Comparison of ENCODE assay signal across 10 cellular contexts in genomic region chr1:234619794-234620247, GRCh38. TPM values are rescaled to one million over a fixed set of nuclear protein-coding genes. Genes with fewer than 3 reads are reported as not detected.
DNase-seq lines count a peak whose midpoint lies in the region; ATAC-seq and TF ChIP-seq lines count a peak whose summit lies in the region.
"Had no signal": no experiment of that assay in that cellular context is flagged by ENCODE, and none has a peak within 500 bp of the region (broad histone marks: within the 10 kb centered on the region; RNA-seq: fewer than 3 reads in every experiment).

No MANE protein-coding gene starts in this region.

- H3K4me3 ChIP-seq in SK-N-SH (ENCODE audit: low read depth in 2 of 2, low read length in 1 of 2) = no peak overlapping the region
- peak overlapping the region; percentile 48 for H3K4me3 ChIP-seq in OCI-LY3 (ENCODE audit: low read length)
- H3K4me3 ChIP-seq in aorta (ENCODE audit: low read length in 2 of 2) = no peak overlapping the region
- H3K4me3 ChIP-seq: vagina had no signal

- peaks cover 28% of the 10 kb centered on the region for H3F3A ChIP-seq in SK-N-SH (replicated peaks; ENCODE audit: insufficient read depth)

- CTCF ChIA-PET in SK-N-SH (lab: Yijun Ruan, JAX) = interaction anchor here (1.0 to 1.4 kb wide), 3 partner anchors 8 to 464 kb away, joined by 3 read pairs; no protein-coding TSS in a partner anchor

- H3K27me3 ChIP-seq in SK-N-SH (ENCODE audit: insufficient read depth) (no peaks in the 10 kb centered on the region), OCI-LY3 (ENCODE audit: low read depth, low read length) (no peaks in the 10 kb centered on the region), aorta (ENCODE audit: control insufficient read depth in 1 of 2, insufficient read depth in 2 of 2, low read length in 1 of 2) (no peaks in the 10 kb centered on the region)
- H3K27me3 ChIP-seq: vagina had no signal

- H3K9ac ChIP-seq in SK-N-SH (no peak overlapping the region), OCI-LY3 (ENCODE audit: low read length) (peak overlapping the region; percentile 50)

- TF ChIP-seq RAD21 in SK-N-SH (IDR thresholded peaks at IDR 0.05; ENCODE audit: low read length) = no peak

- H2AFZ ChIP-seq in SK-N-SH (ENCODE audit: low read depth) (peak overlapping the region; percentile 5; the same call in 1 of the 2 replicates), OCI-LY3 (ENCODE audit: low read depth, low read length) (peak overlapping the region; percentile 82)

- H3K36me3 ChIP-seq in SK-N-SH (replicated peaks in 1 of 2; ENCODE audit: control insufficient read depth in 1 of 2, insufficient read depth in 2 of 2, low read length in 1 of 2) (no peaks in the 10 kb centered on the region), OCI-LY3 (replicated peaks; ENCODE audit: low read depth, low read length) (no peaks in the 10 kb centered on the region), aorta (ENCODE audit: control insufficient read depth in 1 of 2, insufficient read depth in 2 of 2, low read length in 1 of 2) (no peaks in the 10 kb centered on the region)
- H3K36me3 ChIP-seq: vagina had no signal

- H4K20me1 ChIP-seq in SK-N-SH (ENCODE audit: insufficient read depth) (no peaks in the 10 kb centered on the region), OCI-LY3 (ENCODE audit: insufficient read depth, low read length) (no peaks in the 10 kb centered on the region)

- TF ChIP-seq CTCF in SK-N-SH (IDR thresholded peaks at IDR 0.05) (no peak), OCI-LY3 (IDR thresholded peaks at IDR 0.05; ENCODE audit: low read depth, low read length) (peak; percentile 19; the same call in 1 of the 2 replicates)

- no peak for DNase-seq in SK-N-SH
- peak; percentile 90 for DNase-seq in left kidney (ENCODE audit: low read depth, low spot score)
- DNase-seq in aorta = no peak
- no peak for DNase-seq in substantia nigra (lab: John Stamatoyannopoulos, UW)
- no peak for DNase-seq in activated effector memory CD4-positive, alpha-beta T cell treated with Interleukin-2 at 50 U/mL for 16 hours
- no peak for DNase-seq in activated T-cell treated with anti-CD3 and anti-CD28 coated beads, Interleukin-2, amount 50 U/mL, for 48 hours
- DNase-seq: foreskin melanocyte had no signal

- intact Hi-C loops in aorta (cut with DNase I) = loop anchor here (5.0 kb wide), 2 partner anchors 42 to 57 kb away; no protein-coding TSS in a partner anchor

- ATAC-seq in SK-N-SH treated with all-trans-retinoic acid at 6 μM for 48 hours = no peak
- peak; percentile 12 for ATAC-seq in aorta (ENCODE audit: low FRiP score)

- no peaks in the 10 kb centered on the region for H3K9me3 ChIP-seq in SK-N-SH
- no peaks in the 10 kb centered on the region for H3K9me3 ChIP-seq in OCI-LY3 (ENCODE audit: insufficient read depth, low read length)
- no peaks in the 10 kb centered on the region for H3K9me3 ChIP-seq in aorta (ENCODE audit: control insufficient read depth, low read length)
- H3K9me3 ChIP-seq: vagina had no signal

- H3K27ac ChIP-seq in SK-N-SH (ENCODE audit: low read depth in 2 of 2, low read length in 1 of 2) (peak overlapping the region; percentile 84 to 95; a peak in 3 of 4 replicates), OCI-LY3 (ENCODE audit: low read length) (no peak overlapping the region), aorta (ENCODE audit: low read depth in 1 of 2, low read length in 2 of 2) (no peak overlapping the region), substantia nigra (ENCODE audit: low read depth, low read length, poor library complexity, severe bottlenecking) (no peak overlapping the region)

- peaks cover 31 to 36% of the 10 kb centered on the region in 2 experiments for H3K4me1 ChIP-seq in SK-N-SH (ENCODE audit: control insufficient read depth in 1 of 2, insufficient read depth in 2 of 2, low read depth in 1 of 2, low read length in 1 of 2)
- peaks cover 31% of the 10 kb centered on the region for H3K4me1 ChIP-seq in OCI-LY3 (ENCODE audit: low read length)
- peaks cover 5 to 17% of the 10 kb centered on the region in 2 donors for H3K4me1 ChIP-seq in aorta (ENCODE audit: control insufficient read depth in 1 of 2, insufficient read depth in 2 of 2, low read length in 2 of 2)

- no peaks in the 10 kb centered on the region for H3K9me2 ChIP-seq in SK-N-SH

- no peaks in the 10 kb centered on the region for H3K79me2 ChIP-seq in SK-N-SH (ENCODE audit: insufficient read depth)
- H3K79me2 ChIP-seq in OCI-LY3 (ENCODE audit: low read length) = no peaks in the 10 kb centered on the region

- TF ChIP-seq EP300 in SK-N-SH (IDR thresholded peaks at IDR 0.05; ENCODE audit: borderline replicate concordance in 1 of 2, low read depth in 1 of 2, low read length in 1 of 2) = no peak

- POLR2A ChIA-PET in SK-N-SH (lab: Yijun Ruan, JAX) = no interaction called here

- WGBS in SK-N-SH (ENCODE audit: low lambda C conversion rate) = 77% methylated on average over 6 of the region's 6 CpGs
- 82 to 85% methylated on average over 6 of the region's 6 CpGs for WGBS in aorta, 2 donors

- H3K4me2 ChIP-seq in SK-N-SH = no peak overlapping the region
- peak overlapping the region; percentile 73 for H3K4me2 ChIP-seq in OCI-LY3 (ENCODE audit: low read length)

TF ChIP-seq in SK-N-SH, 30 proteins besides CTCF, POLR2A, EP300 and RAD21 (continues in another document):
- TF ChIP-seq MXI1 (IDR thresholded peaks at IDR 0.05; ENCODE audit: low read depth, low read length) = no peak
- TF ChIP-seq PBX3 (IDR thresholded peaks at IDR 0.05) = no peak
- TF ChIP-seq FOSL2 (IDR thresholded peaks at IDR 0.05; ENCODE audit: borderline replicate concordance, low read depth) = no peak
- TF ChIP-seq NRF1 (IDR thresholded peaks at IDR 0.05; ENCODE audit: low read depth, low read length) = no peak

TF ChIP-seq in SK-N-SH treated with all-trans-retinoic acid at 6 μM for 48 hours, 23 proteins besides CTCF, POLR2A, EP300 and RAD21:
- TF ChIP-seq TSHZ2 (CRISPR knock-in tag; IDR thresholded peaks at IDR 0.05) (no peak), CSRNP3 (CRISPR knock-in tag; IDR thresholded peaks at IDR 0.05) (no peak), ZC3H10 (CRISPR knock-in tag; IDR thresholded peaks at IDR 0.05) (no peak), BACH2 (CRISPR knock-in tag; IDR thresholded peaks at IDR 0.05; ENCODE audit: borderline replicate concordance) (no peak), ZNF8 (CRISPR knock-in tag; IDR thresholded peaks at IDR 0.05) (no peak), ZNF565 (CRISPR knock-in tag; conservative IDR thresholded peaks at IDR 0.05; ENCODE audit: low read depth) (no peak), PATZ1 (CRISPR knock-in tag; IDR thresholded peaks at IDR 0.05; ENCODE audit: borderline replicate concordance) (no peak), TOX (CRISPR knock-in tag; IDR thresholded peaks at IDR 0.05; ENCODE audit: borderline replicate concordance) (no peak), SNAI2 (CRISPR knock-in tag; IDR thresholded peaks at IDR 0.05) (no peak)

RNA-seq across cellular contexts. Expression of gene IRF2BP2, which starts 9.8 kb away (rescaled TPM):
- 40.3 and 73.9 TPM in 2 replicates for polyA plus RNA-seq in SK-N-SH (2012; rRNA removed)
- polyA plus RNA-seq in SK-N-SH (2012; cell fraction: cytosol; rRNA removed) = 28.1 and 46.6 TPM in 2 replicates
- polyA plus RNA-seq in SK-N-SH (2012; cell fraction: nucleus; rRNA removed) = 73.9 and 167 TPM in 2 replicates
- 100 to 1,000 TPM in 1 of 2 donors, 10 to 100 TPM in 1; 90.6 to 148 TPM for total RNA-seq in aorta
- 100 to 1,000 TPM in 1 of 2 donors, 10 to 100 TPM in 1; 36.9 to 123 TPM for polyA plus RNA-seq in aorta

Comparison
In these comparisons a context has a peak if more than half of its experiments do, and no peak if none do; other contexts are left out.
1. H3K27ac ChIP-seq: peak in SK-N-SH (2 of 2); none in OCI-LY3 (single experiment), aorta (0 of 2) and substantia nigra (single experiment).